ENCODE assay signal across 23 cellular contexts in the genomic region with DNA sequence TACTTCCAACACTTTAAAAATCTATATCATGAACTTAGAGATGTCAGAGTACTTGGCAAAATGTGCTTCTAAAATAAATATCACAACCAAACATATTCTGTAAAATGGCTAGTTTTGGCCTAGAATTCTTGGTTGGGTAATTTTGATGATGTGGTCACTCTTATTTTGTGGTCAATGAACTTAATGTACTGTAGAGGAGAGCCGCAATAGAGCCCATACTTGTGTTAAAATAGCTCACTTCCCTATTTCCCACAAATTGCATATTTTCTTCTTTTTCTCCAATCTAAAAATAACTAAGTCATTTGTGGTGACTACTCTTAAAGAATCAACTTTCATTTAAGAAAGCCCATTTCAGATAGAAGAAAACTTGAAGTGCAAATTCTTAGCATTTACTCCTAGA.
DNase-seq lines count a peak whose midpoint lies in the region; ATAC-seq and TF ChIP-seq lines count a peak whose summit lies in the region.
"Had no signal": no experiment of that assay in that cellular context is flagged by ENCODE, and none has a peak within 500 bp of the region (broad histone marks: within the 10 kb centered on the region; RNA-seq: fewer than 3 reads in every experiment).

No MANE protein-coding gene starts in this region.

- ATAC-seq in GM18909 (IDR thresholded peaks at IDR 0.05; ENCODE audit: poor library complexity, unreplicated experiment) = no peak
- no peak for ATAC-seq in Right ventricle myocardium inferior
- ATAC-seq: A549; activated CD4-positive, alpha-beta T cell treated with anti-CD3 and anti-CD28 coated beads for 36 hours; activated CD8-positive, alpha-beta T cell treated with anti-CD3 and anti-CD28 coated beads, Interleukin-2, amount 10 ng/mL, durations not matched to agents 7 days and 5 days; body of pancreas; right cardiac atrium; SK-N-SH treated with all-trans-retinoic acid at 6 μM for 48 hours had no signal

- no peaks in the 10 kb centered on the region for H3K27me3 ChIP-seq in HAP-1 (ENCODE audit: low read depth)
- H3K27me3 ChIP-seq: body of pancreas had no signal

- in situ Hi-C loops in Caki2 (cut with HindIII; ENCODE audit: low pct_unique_long_range_greater_than_20kb, low sequenced_read_pairs) = no loop called here
- in situ Hi-C loops in astrocyte of the cerebellum (cut with HindIII; ENCODE audit: low sequenced_read_pairs) = no loop called here
- in situ Hi-C loops in HAP-1 (cut with MboI; ENCODE audit: low sequenced_read_pairs) = no loop called here

- no peaks in the 10 kb centered on the region for H3K9me3 ChIP-seq in HAP-1
- H3K9me3 ChIP-seq: A549, body of pancreas had no signal

- no peaks in the 10 kb centered on the region for H3K36me3 ChIP-seq in HAP-1 (replicated peaks)

- H3K4me3 ChIP-seq in astrocyte of the cerebellum (ENCODE audit: low read depth, low read length) = no peak overlapping the region
- no peak overlapping the region for H3K4me3 ChIP-seq in HAP-1
- H3K4me3 ChIP-seq: A549, body of pancreas had no signal

- intact Hi-C loops in Right ventricle myocardium inferior (cut with DNase I) = no loop called here

- DNase-seq in Caki2 (ENCODE audit: low read depth) (peak; percentile 18), MV-4-11 (lab: John Stamatoyannopoulos, UW) (peak; percentile 96), astrocyte of the cerebellum (ENCODE audit: low read depth) (peak; percentile 74), glomerular visceral epithelial cell (ENCODE audit: extremely low spot score) (peak; percentile 41), HAP-1 (ENCODE audit: low spot score in 2 of 2) (no peak), NCI-H1092 treated with DMSO at 0.1 percent for 48 hours (lab: John Stamatoyannopoulos, UW) (no peak), Right ventricle myocardium inferior (ENCODE audit: missing footprints) (no peak)
- DNase-seq: activated CD4-positive, alpha-beta T cell treated with anti-CD3 and anti-CD28 coated beads for 36 hours; activated CD8-positive, alpha-beta T cell treated with anti-CD3 and anti-CD28 coated beads, Interleukin-2, amount 10 ng/mL, durations not matched to agents 7 days and 5 days; activated effector memory CD4-positive, alpha-beta T cell treated with anti-CD3 and anti-CD28 coated beads, Interleukin-2, amount 50 U/mL, for 16 hours; activated naive CD8-positive, alpha-beta T cell treated with anti-CD3 and anti-CD28 coated beads, Interleukin-2, amount 10 ng/mL, durations not matched to agents 7 days and 5 days; body of pancreas; CD8-positive, alpha-beta memory T cell; DMS153; NCI-H1092; NCI-H187 treated with DMSO at 0.1 percent for 48 hours; NCI-H526; right cardiac atrium; stimulated activated CD4-positive, alpha-beta T cell treated with anti-CD3 and anti-CD28 coated beads, Interleukin-4, amount 100 ng/mL, for 1 hour; trophoblast cell had no signal

- TF ChIP-seq CTCF in astrocyte of the cerebellum (IDR thresholded peaks at IDR 0.05; ENCODE audit: low read depth, low read length, missing control alignments) = no peak

- H3K4me1 ChIP-seq in HAP-1 = no peaks in the 10 kb centered on the region
- H3K4me1 ChIP-seq: body of pancreas had no signal

Comparison
In these comparisons a context has a peak if more than half of its experiments do, and no peak if none do; other contexts are left out.
1. DNase-seq: peak in Caki2 (single experiment), MV-4-11 (single experiment), astrocyte of the cerebellum (single experiment) and glomerular visceral epithelial cell (single experiment); none in HAP-1 (0 of 2), NCI-H1092 treated with DMSO at 0.1 percent for 48 hours (single experiment) and Right ventricle myocardium inferior (single experiment).